Comparison of ENCODE assay signal across 8 cellular contexts in genomic region chr14:54564799-54565235, GRCh38. TPM values are rescaled to one million over a fixed set of nuclear protein-coding genes. Genes with fewer than 3 reads are reported as not detected.
A peak's percentile ranks its signal among the peaks of the same experiment; 100 is the strongest.
DNase-seq lines count a peak whose midpoint lies in the region; FAIRE-seq and TF ChIP-seq lines count a peak whose summit lies in the region.

No MANE protein-coding gene starts in this region.

- under 1% methylated on average over 18 of the region's 18 CpGs for WGBS in liver

- DNase-seq in AG08395 (ENCODE audit: low spot score): peak; percentile 49
- no peak for DNase-seq in GM19239 (ENCODE audit: insufficient read length, low spot score)
- peak; percentile 76 for DNase-seq in NCI-H748 treated with DMSO at 0.1 percent for 48 hours (lab: John Stamatoyannopoulos, UW)
- DNase-seq in chondrocyte (ENCODE audit: low spot score): no peak
- no peak for DNase-seq in NCI-H1930 (lab: John Stamatoyannopoulos, UW)
- no peak for DNase-seq in effector CD4-positive, alpha-beta T cell

- peak overlapping the region; percentile 70 to 96 for H3K9ac ChIP-seq in liver (ENCODE audit: low read depth in 1 of 2, low read length in 2 of 2)
- H3K9ac ChIP-seq in subcutaneous abdominal adipose tissue (ENCODE audit: low read length in 5 of 5): peak overlapping the region; percentile 50 to 99 (median 97)

- H3K36me3 ChIP-seq in liver (ENCODE audit: control insufficient read depth in 4 of 4, insufficient read depth in 3 of 4, low read depth in 1 of 4, low read length in 3 of 4): no peaks in the 10 kb centered on the region
- peaks cover 0 to 4% (median 0%) of the 10 kb centered on the region in 5 donors for H3K36me3 ChIP-seq in subcutaneous abdominal adipose tissue (ENCODE audit: control insufficient read depth in 5 of 5, insufficient read depth in 5 of 5, low read length in 5 of 5)

- no peak for TF ChIP-seq RAD21 in liver (IDR thresholded peaks at IDR 0.05)

- no peaks in the 10 kb centered on the region for H3K9me3 Mint-ChIP-seq in chondrocyte (ENCODE audit: low read depth)

- H3K27ac Mint-ChIP-seq in chondrocyte (ENCODE audit: unreplicated experiment): peak overlapping the region; percentile 95

- H3K9me3 ChIP-seq in liver (ENCODE audit: control insufficient read depth in 4 of 4, low read length in 3 of 4): no peaks in the 10 kb centered on the region
- H3K9me3 ChIP-seq in subcutaneous abdominal adipose tissue (ENCODE audit: control insufficient read depth in 5 of 5, low read length in 5 of 5): no peaks in the 10 kb centered on the region

- peak; percentile 80 for FAIRE-seq in GM19239 (lab: Jason Lieb, UNC)

- H3K4me3 Mint-ChIP-seq in chondrocyte (ENCODE audit: unreplicated experiment): peak overlapping the region; percentile 84

- H3K27me3 ChIP-seq in liver (ENCODE audit: control insufficient read depth in 4 of 4, insufficient read depth in 4 of 4, low read length in 3 of 4) (no peaks in the 10 kb centered on the region), subcutaneous abdominal adipose tissue (ENCODE audit: control insufficient read depth in 5 of 5, insufficient read depth in 4 of 5, low read length in 5 of 5) (no peaks in the 10 kb centered on the region)

- no peaks in the 10 kb centered on the region for H3K27me3 Mint-ChIP-seq in chondrocyte (ENCODE audit: low read depth)

- H3K4me3 ChIP-seq in liver (ENCODE audit: low read depth in 1 of 3, low read length in 3 of 3) (peak overlapping the region; percentile 54 to 79 (median 64)), subcutaneous abdominal adipose tissue (ENCODE audit: low read depth in 1 of 5, low read length in 5 of 5) (peak overlapping the region; percentile 73 to 92 (median 84))

- peaks cover 3% of the 10 kb centered on the region for H3K36me3 Mint-ChIP-seq in chondrocyte (ENCODE audit: low read depth)

- H3K27ac ChIP-seq in liver (ENCODE audit: low read depth in 1 of 2, low read length in 2 of 2): peak overlapping the region; percentile 98
- H3K27ac ChIP-seq in subcutaneous abdominal adipose tissue (ENCODE audit: low read depth, low read length): peak overlapping the region; percentile 99

- H3K4me1 ChIP-seq in liver (ENCODE audit: control insufficient read depth in 4 of 4, insufficient read depth in 4 of 4, low read length in 3 of 4) (peaks cover 0 to 26% (median 14%) of the 10 kb centered on the region in 4 donors), subcutaneous abdominal adipose tissue (ENCODE audit: control insufficient read depth in 5 of 5, insufficient read depth in 5 of 5, low read length in 5 of 5) (peaks cover 5 to 36% (median 26%) of the 10 kb centered on the region in 5 donors)

- TF ChIP-seq CTCF in chondrocyte (IDR thresholded peaks at IDR 0.05): no peak
- TF ChIP-seq CTCF in liver (IDR thresholded peaks at IDR 0.05; ENCODE audit: low read depth, low read length, missing input control): no peak

- H3K4me1 Mint-ChIP-seq in chondrocyte (ENCODE audit: low read depth): peaks cover 39% of the 10 kb centered on the region

TF ChIP-seq in liver, 16 proteins besides CTCF, POLR2A, EP300 and RAD21:
- TF ChIP-seq ATF3 (IDR thresholded peaks at IDR 0.05) (no peak), RXRA (IDR thresholded peaks at IDR 0.05) (peak in 1 of 2 donors; percentile 1)

RNA-seq across cellular contexts. Expression of gene SAMD4A, which starts 2.1 kb away (rescaled TPM):
- total RNA-seq in chondrocyte: 53.3 to 59.3 TPM (median 57.0 TPM) in 3 replicates
- 10 to 100 TPM in 1 of 2 donors, 1 to 10 TPM in 1; 4.3 to 17.8 TPM for total RNA-seq in liver
- polyA plus RNA-seq in liver: 10 to 100 TPM in 1 of 2 donors, 1 to 10 TPM in 1; 5.1 to 11.2 TPM

RNA-seq across cellular contexts. Expression of gene CGRRF1, which starts 55.1 kb away (rescaled TPM):
- total RNA-seq in chondrocyte (13.6 to 17.6 TPM (median 13.7 TPM) in 3 replicates), liver (1 to 10 TPM; 4.9 to 5.2 TPM)
- 10 to 100 TPM in 1 of 2 donors, 1 to 10 TPM in 1; 4.6 to 11.2 TPM for polyA plus RNA-seq in liver

Comparison
In these comparisons a context has a peak if more than half of its experiments do, and no peak if none do; other contexts are left out.
1. DNase-seq: peak in AG08395 (single experiment) and NCI-H748 treated with DMSO at 0.1 percent for 48 hours (single experiment); none in GM19239 (single experiment), chondrocyte (single experiment), NCI-H1930 (0 of 2) and effector CD4-positive, alpha-beta T cell (single experiment).